Comparison of ENCODE assay signal across 18 cellular contexts in genomic region chr15:77857419-77857818, GRCh38.
DNase-seq lines count a peak whose midpoint lies in the region; ATAC-seq, FAIRE-seq and TF ChIP-seq lines count a peak whose summit lies in the region.
"Had no signal": no experiment of that assay in that cellular context is flagged by ENCODE, and none has a peak within 500 bp of the region (broad histone marks: within the 10 kb centered on the region; RNA-seq: fewer than 3 reads in every experiment).

No MANE protein-coding gene starts in this region.

- H3K27ac ChIP-seq in right lobe of liver (no peak overlapping the region), HepG2 (ENCODE audit: extremely low read length, insufficient read depth, low read length) (no peak overlapping the region), H1 (ENCODE audit: low read depth, low read length) (no peak overlapping the region)
- H3K27ac ChIP-seq: C4-2B, SJSA1 had no signal

- H2BK5ac ChIP-seq in H1 (ENCODE audit: low read depth, low read length): no peak overlapping the region; the same call in 1 of the 2 replicates

- TF ChIP-seq EP300 in HepG2 (IDR thresholded peaks at IDR 0.05; ENCODE audit: low read depth in 2 of 2, low read length in 2 of 2): no peak
- TF ChIP-seq EP300 in HepG2 (CRISPR knock-in tag; IDR thresholded peaks at IDR 0.05; ENCODE audit: borderline replicate concordance): no peak
- TF ChIP-seq EP300 in H1 (IDR thresholded peaks at IDR 0.05; ENCODE audit: borderline replicate concordance in 1 of 2, low read depth in 2 of 2, low read length in 2 of 2): no peak

- H4K8ac ChIP-seq in H1 (ENCODE audit: extremely low read depth, insufficient read depth, low read length): no peak overlapping the region

- no peaks in the 10 kb centered on the region for H3K27me3 Mint-ChIP-seq in neural crest cell (ENCODE audit: low read depth)

- H3K27me3 ChIP-seq in right lobe of liver (no peaks in the 10 kb centered on the region), HepG2 (ENCODE audit: control insufficient read depth in 1 of 2, insufficient read depth in 2 of 2, low read length in 2 of 2) (peaks cover 2 to 17% of the 10 kb centered on the region in 2 experiments; a peak in 2 of 5 replicates), H1 (replicated peaks in 1 of 4; ENCODE audit: control insufficient read depth in 3 of 4, extremely low read depth in 1 of 4, insufficient read depth in 3 of 4, low read length in 3 of 4) (no peaks in the 10 kb centered on the region)

- no peak overlapping the region for H4K5ac ChIP-seq in H1 (ENCODE audit: insufficient read length, low read depth, low read length)

- no peak overlapping the region for H2AK5ac ChIP-seq in H1 (ENCODE audit: low read depth, low read length)

- H3K36me3 ChIP-seq in right lobe of liver (no peaks in the 10 kb centered on the region), HepG2 (replicated peaks in 1 of 2; ENCODE audit: control insufficient read depth in 1 of 2, insufficient read depth in 2 of 2, low read length in 2 of 2) (no peaks in the 10 kb centered on the region), H1 (ENCODE audit: control insufficient read depth in 2 of 4, insufficient read depth in 4 of 4, low read length in 3 of 4) (no peaks in the 10 kb centered on the region)
- H3K36me3 ChIP-seq: SJSA1 had no signal

- H3K56ac ChIP-seq in H1 (replicated peaks; ENCODE audit: insufficient read length, low read depth, low read length): no peak overlapping the region

- H3K23ac ChIP-seq in H1 (ENCODE audit: insufficient read length): no peak overlapping the region

- no peak for TF ChIP-seq CTCF in right lobe of liver (IDR thresholded peaks at IDR 0.05)
- no peak for TF ChIP-seq CTCF in HepG2 (CRISPR knock-in tag; IDR thresholded peaks at IDR 0.05)
- no peak for TF ChIP-seq CTCF in H1 (IDR thresholded peaks at IDR 0.05; ENCODE audit: control extremely low read depth in 1 of 3, insufficient read depth in 1 of 3, low read depth in 1 of 3, low read length in 3 of 3)
- no peak for TF ChIP-seq CTCF in neural crest cell (conservative IDR thresholded peaks at IDR 0.05)

- H3K4me3 ChIP-seq in right lobe of liver: no peak overlapping the region
- H3K4me3 ChIP-seq in HepG2 (replicated peaks in 1 of 3; ENCODE audit: insufficient read depth in 1 of 3, low read depth in 2 of 3, low read length in 3 of 3): no peak overlapping the region
- H3K4me3 ChIP-seq in H1 (ENCODE audit: extremely low read depth in 1 of 4, insufficient read depth in 2 of 4, low read depth in 3 of 4, low read length in 4 of 4): no peak overlapping the region
- H3K4me3 ChIP-seq: SJSA1 had no signal

- DNase-seq in right lobe of liver (peak in 2 of 3 donors; percentile 13 to 20), HepG2 (ENCODE audit: low spot score) (no peak), H1 (ENCODE audit: low read depth in 1 of 2, low spot score in 2 of 2) (no peak), neural crest cell (ENCODE audit: low read depth, low spot score) (no peak), midbrain (lab: John Stamatoyannopoulos, UW) (no peak), 8988T (no peak)
- DNase-seq in central memory CD4-positive, alpha-beta T cell: no peak
- DNase-seq: ACHN, AML-193, DMS79 treated with DMSO at 0.1 percent for 48 hours, HFFc6, KG1, NCI-H1436, NCI-H2029, NCI-H345, PC-3 had no signal

- no peak overlapping the region for H3K4ac ChIP-seq in H1 (replicated peaks; ENCODE audit: insufficient read length, low read depth, low read length)

- H4K91ac ChIP-seq in H1 (replicated peaks; ENCODE audit: insufficient read length, low read length): peak overlapping the region; percentile 52

- no peaks in the 10 kb centered on the region for H3K79me1 ChIP-seq in H1 (ENCODE audit: low read depth, low read length)

- intact Hi-C loops in right lobe of liver (cut with DNase I): no loop called here
- intact Hi-C loops in HepG2 (cut with micrococcal nuclease; ENCODE audit: unreplicated experiment): no loop called here

- 33% methylated on average over 1 of the region's 7 CpGs for WGBS in right lobe of liver (ENCODE audit: insufficient coverage, low coverage, low lambda C conversion rate, missing lambda C conversion rate)
- 23% methylated on average over 7 of the region's 7 CpGs for WGBS in HepG2 (ENCODE audit: low lambda C conversion rate)
- 84% methylated on average over 7 of the region's 7 CpGs; no CpG with 5 or more reads in 1 of the 2 experiments for WGBS in H1 (ENCODE audit: extremely low coverage in 1 of 2, insufficient coverage in 1 of 2, insufficient read length in 1 of 2, insufficient replicate concordance in 2 of 2, low coverage in 1 of 2, low lambda C conversion rate in 2 of 2, missing lambda C conversion rate in 1 of 2), 2 experiments

- H3K27ac Mint-ChIP-seq in neural crest cell (ENCODE audit: unreplicated experiment): peak overlapping the region; percentile 62
- H3K27ac Mint-ChIP-seq: HFFc6 had no signal

- H3K79me2 ChIP-seq in HepG2 (ENCODE audit: insufficient read depth, low read length) (no peaks in the 10 kb centered on the region), H1 (ENCODE audit: control insufficient read depth in 1 of 2, insufficient read depth in 2 of 2, low read length in 2 of 2) (no peaks in the 10 kb centered on the region)

- TF ChIP-seq RAD21 in HepG2 (CRISPR knock-in tag; IDR thresholded peaks at IDR 0.05): no peak
- TF ChIP-seq RAD21 in H1 (IDR thresholded peaks at IDR 0.05 in 1 of 2, conservative IDR thresholded peaks at IDR 0.05 in 1 of 2; ENCODE audit: low read depth in 2 of 2, low read length in 2 of 2): no peak

- FAIRE-seq in HepG2 (lab: Jason Lieb, UNC) (no peak), H1 (lab: Jason Lieb, UNC) (no peak)

- 0 out of 2 replicates have a peak overlapping the region, but pooled peaks have one; percentile 7 for H3K18ac ChIP-seq in H1 (ENCODE audit: extremely low read depth, low read length)

- no peaks in the 10 kb centered on the region for H3K23me2 ChIP-seq in H1 (ENCODE audit: low read depth, low read length)

- in situ Hi-C loops in HepG2 (cut with HindIII; ENCODE audit: extremely low pct_ligation_motif_present, low pct_unique_long_range_greater_than_20kb): no loop called here

- H3K36me3 Mint-ChIP-seq in neural crest cell (ENCODE audit: low read depth): no peaks in the 10 kb centered on the region

- ATAC-seq in right lobe of liver: no peak
- ATAC-seq in HepG2: no peak
- ATAC-seq: PC-3 had no signal

- no peaks in the 10 kb centered on the region for H4K20me1 ChIP-seq in HepG2 (ENCODE audit: insufficient read depth, low read length)
- no peaks in the 10 kb centered on the region for H4K20me1 ChIP-seq in H1 (replicated peaks in 1 of 2; ENCODE audit: control insufficient read depth in 1 of 2, insufficient read depth in 2 of 2, low read length in 2 of 2)

- no peak overlapping the region for H2BK120ac ChIP-seq in H1 (replicated peaks; ENCODE audit: low read depth, low read length)

- H2BK12ac ChIP-seq in H1 (ENCODE audit: low read depth, low read length): no peak overlapping the region

- no peak overlapping the region for H2AFZ ChIP-seq in HepG2 (ENCODE audit: low read length)
- H2AFZ ChIP-seq in H1 (ENCODE audit: low read length): no peak overlapping the region

- H3K9me3 ChIP-seq in right lobe of liver (no peaks in the 10 kb centered on the region), HepG2 (ENCODE audit: low read length) (no peaks in the 10 kb centered on the region), H1 (ENCODE audit: insufficient read depth in 2 of 2, low read depth in 1 of 2, low read length in 1 of 2) (no peaks in the 10 kb centered on the region)
- H3K9me3 ChIP-seq: SJSA1 had no signal

- H3K4me3 Mint-ChIP-seq in neural crest cell: no peak overlapping the region
- H3K4me3 Mint-ChIP-seq: HFFc6 had no signal

- no TSS peak for BruUV-seq in HepG2 (replicated peaks; lab: Mats Ljungman, UMichigan)

- H3K4me2 ChIP-seq in HepG2 (ENCODE audit: low read depth, low read length) (no peak overlapping the region), H1 (ENCODE audit: insufficient read depth in 1 of 2, low read depth in 2 of 2, low read length in 2 of 2) (no peak overlapping the region)

- H2BK20ac ChIP-seq in H1 (ENCODE audit: low read length): no peak overlapping the region

- CTCF ChIA-PET in HepG2 (lab: Yijun Ruan, JAX; ENCODE audit: low intra/inter-chr PET ratio, low total read pairs): no interaction called here
- CTCF ChIA-PET in H1 (lab: Charles Lee; ENCODE audit: partially characterized antibody): interaction anchor here (0.8 to 3.2 kb wide), 7 partner anchors 13 to 209 kb away, joined by 3 to 15 read pairs (median 4); no protein-coding TSS in a partner anchor

- no peak overlapping the region for H3K14ac ChIP-seq in H1 (ENCODE audit: insufficient read length)

- peaks cover 7% of the 10 kb centered on the region for H3K4me1 Mint-ChIP-seq in neural crest cell

- H3K9me3 Mint-ChIP-seq in neural crest cell: no peaks in the 10 kb centered on the region
- H3K9me3 Mint-ChIP-seq: HFFc6 had no signal

- TF ChIP-seq POLR2A in right lobe of liver (IDR thresholded peaks at IDR 0.05) (no peak), HepG2 (IDR thresholded peaks at IDR 0.05; ENCODE audit: insufficient read depth in 1 of 2, low read depth in 2 of 2, low read length in 2 of 2) (no peak), H1 (IDR thresholded peaks at IDR 0.05; ENCODE audit: control extremely low read depth in 1 of 2, low read depth in 2 of 2, low read length in 2 of 2) (no peak)

- H3K4me1 ChIP-seq in right lobe of liver (no peaks in the 10 kb centered on the region), HepG2 (ENCODE audit: insufficient read depth, low read length) (peaks cover 11% of the 10 kb centered on the region), H1 (replicated peaks in 1 of 4; ENCODE audit: control insufficient read depth in 3 of 4, insufficient read depth in 4 of 4, low read length in 3 of 4) (peaks cover 0 to 3% (median 0%) of the 10 kb centered on the region in 4 experiments; a peak in 1 of 7 replicates)
- H3K4me1 ChIP-seq: SJSA1 had no signal

- POLR2A ChIA-PET in HepG2 (lab: Yijun Ruan, JAX): no interaction called here
- POLR2A ChIA-PET in H1 (lab: Charles Lee; ENCODE audit: partially characterized antibody): no interaction called here

- no peak overlapping the region for H3K9ac ChIP-seq in HepG2 (ENCODE audit: insufficient read depth, low read depth, low read length)
- no peak overlapping the region for H3K9ac ChIP-seq in H1 (replicated peaks in 1 of 4; ENCODE audit: extremely low read depth in 1 of 4, low read depth in 3 of 4, low read length in 3 of 4)

- no peak overlapping the region for H2BK15ac ChIP-seq in H1 (ENCODE audit: low read length)

TF ChIP-seq in HepG2, 621 proteins besides CTCF, POLR2A, EP300 and RAD21 (continues in another document):
- TF ChIP-seq LCORL (IDR thresholded peaks at IDR 0.05) (no peak), LCORL (CRISPR knock-in tag; IDR thresholded peaks at IDR 0.05) (no peak)

TF ChIP-seq in H1, 55 proteins besides CTCF, POLR2A, EP300 and RAD21 (continues in another document):
- TF ChIP-seq CREB1 (IDR thresholded peaks at IDR 0.05) (no peak), POU5F1 (IDR thresholded peaks at IDR 0.05; ENCODE audit: low read depth, low read length) (no peak), SP4 (IDR thresholded peaks at IDR 0.05; ENCODE audit: low read length) (no peak)

Comparison
In these comparisons a context has a peak if more than half of its experiments do, and no peak if none do; other contexts are left out.
1. DNase-seq: peak in right lobe of liver (2 of 3); none in HepG2 (single experiment), H1 (0 of 2), neural crest cell (single experiment), midbrain (single experiment), central memory CD4-positive, alpha-beta T cell (single experiment) and 8988T (single experiment).